In genomic region chr11:18188796-18189195, GRCh38 we compare ENCODE assay signal across 39 cellular contexts. TPM values are rescaled to one million over a fixed set of nuclear protein-coding genes. Genes with fewer than 3 reads are reported as not detected.
"Had no signal": no experiment of that assay in that cellular context is flagged by ENCODE, and none has a peak within 500 bp of the region (broad histone marks: within the 10 kb centered on the region; RNA-seq: fewer than 3 reads in every experiment).

No MANE protein-coding gene starts in this region.

- H3K4me1 ChIP-seq: ascending aorta had no signal

- H3K27ac ChIP-seq: ascending aorta, cardiac muscle cell, VCaP had no signal

- H3K27ac Mint-ChIP-seq: activated B cell treated with CpG ODN at 0.5 μM for 24 hours; activated CD4-positive, alpha-beta memory T cell treated with anti-CD3 and anti-CD28 coated beads for 36 hours; activated CD4-positive, alpha-beta T cell treated with anti-CD3 and anti-CD28 coated beads, Interleukin-2, amount 10 ng/mL, durations not matched to agents 24 days and 14 days; activated CD8-positive, alpha-beta T cell treated with anti-CD3 and anti-CD28 coated beads for 36 hours; activated naive CD4-positive, alpha-beta T cell treated with anti-CD3 and anti-CD28 coated beads, Interleukin-2, amount 10 ng/mL, durations not matched to agents 7 days and 5 days; activated naive CD4-positive, alpha-beta T cell treated with anti-CD3 and anti-CD28 coated beads, Interleukin-2, amount 50 U/mL, for 24 hours; activated naive CD8-positive, alpha-beta T cell; activated naive CD8-positive, alpha-beta T cell treated with anti-CD3 and anti-CD28 coated beads, Interleukin-2, amount 10 ng/mL, durations not matched to agents 7 days and 5 days; activated naive CD8-positive, alpha-beta T cell treated with anti-CD3 and anti-CD28 coated beads, Interleukin-2, amount 50 U/mL, for 24 hours; activated T-cell treated with anti-CD3 and anti-CD28 coated beads, Interleukin-2, amount 50 U/mL, for 72 hours; activated T-helper 1 cell treated with anti-CD3 and anti-CD28 coated beads, Interleukin-12 subunit alpha, Interleukin-12 subunit beta, Interleukin-2, Interleukin-4 antibody, amounts not matched to agents 30 ng/mL and 10 ng/mL and 1 ng/mL, durations not matched to agents 14 hours and 24 hours and 36 hours; activated T-helper 17 cell treated with anti-CD3 and anti-CD28 coated beads, Interleukin-2, amount 50 U/mL, for 72 hours; brain; T-helper 1 cell treated with Interleukin-12 subunit alpha and Interleukin-12 subunit beta and Interleukin-4 antibody, amounts not matched to agents 30 μg/mL and 1 μg/mL, for 36 hours; T-helper 2 cell treated with Interferon-gamma antibody and Interleukin-4, amounts not matched to agents 5 μg/mL and 100 μg/mL, for 36 hours had no signal

- H3K4me1 Mint-ChIP-seq: activated B cell treated with CpG ODN at 0.5 μM for 24 hours; activated CD4-positive, alpha-beta T cell treated with anti-CD3 and anti-CD28 coated beads, Interleukin-2, amount 10 ng/mL, durations not matched to agents 24 days and 14 days; activated naive CD4-positive, alpha-beta T cell treated with anti-CD3 and anti-CD28 coated beads, Interleukin-2, amount 10 ng/mL, durations not matched to agents 7 days and 5 days; activated naive CD4-positive, alpha-beta T cell treated with anti-CD3 and anti-CD28 coated beads, Interleukin-2, amount 50 U/mL, for 24 hours; activated naive CD8-positive, alpha-beta T cell treated with anti-CD3 and anti-CD28 coated beads, Interleukin-2, amount 10 ng/mL, durations not matched to agents 7 days and 5 days; activated naive CD8-positive, alpha-beta T cell treated with anti-CD3 and anti-CD28 coated beads, Interleukin-2, amount 50 U/mL, for 24 hours; activated T-helper 17 cell treated with anti-CD3 and anti-CD28 coated beads, Interleukin-2, amount 50 U/mL, for 72 hours; brain; central memory CD8-positive, alpha-beta T cell had no signal

- H3K36me3 ChIP-seq: ascending aorta, cardiac muscle cell had no signal

- FAIRE-seq: TTC549 had no signal

- H3K4me3 ChIP-seq: ascending aorta, cardiac muscle cell had no signal

- ATAC-seq: activated CD8-positive, alpha-beta T cell treated with anti-CD3 and anti-CD28 coated beads for 36 hours; activated naive CD8-positive, alpha-beta T cell treated with anti-CD3 and anti-CD28 coated beads, Interleukin-2, amount 50 U/mL, for 24 hours; activated T-cell treated with anti-CD3 and anti-CD28 coated beads, Interleukin-2, amount 50 U/mL, for 4 hours; activated T-cell treated with anti-CD3 and anti-CD28 coated beads, Interleukin-2, amount 50 U/mL, for 72 hours; activated T-helper 17 cell treated with anti-CD3 and anti-CD28 coated beads, Interleukin-2, amount 50 U/mL, for 72 hours had no signal

- H3K4me3 Mint-ChIP-seq: activated B cell treated with CpG ODN at 0.5 μM for 24 hours; activated CD4-positive, alpha-beta memory T cell treated with anti-CD3 and anti-CD28 coated beads for 36 hours; activated CD4-positive, alpha-beta T cell treated with anti-CD3 and anti-CD28 coated beads, Interleukin-2, amount 10 ng/mL, durations not matched to agents 24 days and 14 days; activated CD8-positive, alpha-beta T cell treated with anti-CD3 and anti-CD28 coated beads for 36 hours; activated naive CD4-positive, alpha-beta T cell treated with anti-CD3 and anti-CD28 coated beads, Interleukin-2, amount 10 ng/mL, durations not matched to agents 7 days and 5 days; activated naive CD4-positive, alpha-beta T cell treated with anti-CD3 and anti-CD28 coated beads, Interleukin-2, amount 50 U/mL, for 24 hours; activated naive CD8-positive, alpha-beta T cell; activated naive CD8-positive, alpha-beta T cell treated with anti-CD3 and anti-CD28 coated beads, Interleukin-2, amount 10 ng/mL, durations not matched to agents 7 days and 5 days; activated naive CD8-positive, alpha-beta T cell treated with anti-CD3 and anti-CD28 coated beads, Interleukin-2, amount 50 U/mL, for 24 hours; activated T-cell treated with anti-CD3 and anti-CD28 coated beads, Interleukin-2, amount 50 U/mL, for 4 hours; activated T-cell treated with anti-CD3 and anti-CD28 coated beads, Interleukin-2, amount 50 U/mL, for 72 hours; activated T-helper 1 cell treated with anti-CD3 and anti-CD28 coated beads, Interleukin-12 subunit alpha, Interleukin-12 subunit beta, Interleukin-2, Interleukin-4 antibody, amounts not matched to agents 30 ng/mL and 10 ng/mL and 1 ng/mL, durations not matched to agents 14 hours and 24 hours and 36 hours; activated T-helper 17 cell treated with anti-CD3 and anti-CD28 coated beads, Interleukin-2, amount 50 U/mL, for 72 hours; brain; central memory CD8-positive, alpha-beta T cell; T-helper 1 cell treated with Interleukin-12 subunit alpha and Interleukin-12 subunit beta and Interleukin-4 antibody, amounts not matched to agents 30 μg/mL and 1 μg/mL, for 36 hours; T-helper 2 cell treated with Interferon-gamma antibody and Interleukin-4, amounts not matched to agents 5 μg/mL and 100 μg/mL, for 36 hours had no signal

- H3K9me3 Mint-ChIP-seq: activated B cell treated with CpG ODN at 0.5 μM for 24 hours; activated CD4-positive, alpha-beta memory T cell treated with anti-CD3 and anti-CD28 coated beads for 36 hours; activated CD4-positive, alpha-beta T cell treated with anti-CD3 and anti-CD28 coated beads, Interleukin-2, amount 10 ng/mL, durations not matched to agents 24 days and 14 days; activated CD8-positive, alpha-beta T cell treated with anti-CD3 and anti-CD28 coated beads for 36 hours; activated naive CD4-positive, alpha-beta T cell treated with anti-CD3 and anti-CD28 coated beads, Interleukin-2, amount 10 ng/mL, durations not matched to agents 7 days and 5 days; activated naive CD4-positive, alpha-beta T cell treated with anti-CD3 and anti-CD28 coated beads, Interleukin-2, amount 50 U/mL, for 24 hours; activated T-cell treated with anti-CD3 and anti-CD28 coated beads, Interleukin-2, amount 50 U/mL, for 4 hours; activated T-cell treated with anti-CD3 and anti-CD28 coated beads, Interleukin-2, amount 50 U/mL, for 72 hours; activated T-helper 1 cell treated with anti-CD3 and anti-CD28 coated beads, Interleukin-12 subunit alpha, Interleukin-12 subunit beta, Interleukin-2, Interleukin-4 antibody, amounts not matched to agents 30 ng/mL and 10 ng/mL and 1 ng/mL, durations not matched to agents 14 hours and 24 hours and 36 hours; activated T-helper 17 cell treated with anti-CD3 and anti-CD28 coated beads, Interleukin-2, amount 50 U/mL, for 72 hours; brain; central memory CD8-positive, alpha-beta T cell; T-helper 1 cell treated with Interleukin-12 subunit alpha and Interleukin-12 subunit beta and Interleukin-4 antibody, amounts not matched to agents 30 μg/mL and 1 μg/mL, for 36 hours; T-helper 2 cell treated with Interferon-gamma antibody and Interleukin-4, amounts not matched to agents 5 μg/mL and 100 μg/mL, for 36 hours had no signal

- H3K9me3 ChIP-seq: ascending aorta had no signal

- H3K36me3 Mint-ChIP-seq: activated CD4-positive, alpha-beta memory T cell treated with anti-CD3 and anti-CD28 coated beads for 36 hours; activated naive CD4-positive, alpha-beta T cell treated with anti-CD3 and anti-CD28 coated beads, Interleukin-2, amount 10 ng/mL, durations not matched to agents 7 days and 5 days; activated naive CD4-positive, alpha-beta T cell treated with anti-CD3 and anti-CD28 coated beads, Interleukin-2, amount 50 U/mL, for 24 hours; activated naive CD8-positive, alpha-beta T cell; activated naive CD8-positive, alpha-beta T cell treated with anti-CD3 and anti-CD28 coated beads, Interleukin-2, amount 10 ng/mL, durations not matched to agents 7 days and 5 days; brain had no signal

- DNase-seq: activated B cell treated with CpG ODN at 0.5 μM for 24 hours; activated CD4-positive, alpha-beta memory T cell treated with anti-CD3 and anti-CD28 coated beads for 36 hours; activated CD4-positive, alpha-beta T cell treated with anti-CD3 and anti-CD28 coated beads for 4 hours; activated CD4-positive, alpha-beta T cell treated with anti-CD3 and anti-CD28 coated beads, Interleukin-2, amount 10 ng/mL, durations not matched to agents 24 days and 14 days; activated CD4-positive, alpha-beta T cell treated with anti-CD3 and anti-CD28 coated beads, Interleukin-2, amount 50 U/mL, for 1 hour; activated CD4-positive, alpha-beta T cell treated with anti-CD3 and anti-CD28 coated beads, Interleukin-2, amount 50 U/mL, for 4 hours; activated CD4-positive, CD25-positive, alpha-beta regulatory T cell treated with anti-CD3 and anti-CD28 coated beads, Interleukin-2, amount 50 U/mL, for 72 hours; activated CD8-positive, alpha-beta memory T cell treated with anti-CD3 and anti-CD28 coated beads, Interleukin-2, amount 50 U/mL, for 4 hours; activated CD8-positive, alpha-beta T cell treated with anti-CD3 and anti-CD28 coated beads for 36 hours; activated effector memory CD4-positive, alpha-beta T cell treated with anti-CD3 and anti-CD28 coated beads, Interleukin-2, amount 50 U/mL, for 16 hours; activated naive CD4-positive, alpha-beta T cell treated with anti-CD3 and anti-CD28 coated beads, Interleukin-2, amount 10 ng/mL, durations not matched to agents 7 days and 5 days; activated naive CD4-positive, alpha-beta T cell treated with Interleukin-2 at 50 U/mL for 16 hours; activated naive CD8-positive, alpha-beta T cell treated with anti-CD3 and anti-CD28 coated beads, Interleukin-2, amount 10 ng/mL, durations not matched to agents 7 days and 5 days; activated naive CD8-positive, alpha-beta T cell treated with anti-CD3 and anti-CD28 coated beads, Interleukin-2, amount 50 U/mL, for 24 hours; activated T-cell treated with anti-CD3 and anti-CD28 coated beads for 4 hours; activated T-cell treated with anti-CD3 and anti-CD28 coated beads, Interleukin-2, amount 50 U/mL, for 1 hour; activated T-cell treated with anti-CD3 and anti-CD28 coated beads, Interleukin-2, amount 50 U/mL, for 4 hours; activated T-cell treated with anti-CD3 and anti-CD28 coated beads, Interleukin-2, amount 50 U/mL, for 72 hours; amygdala; anterior cingulate cortex; cerebellar nuclear complex; T-helper 1 cell; T-helper 2 cell; T-helper 9 cell had no signal

RNA-seq across cellular contexts. Expression of gene MRGPRX4, which starts 16.2 kb away (rescaled TPM):
- total RNA-seq: activated B cell treated with CpG ODN at 0.5 μM for 24 hours; activated CD4-positive, alpha-beta memory T cell treated with anti-CD3 and anti-CD28 coated beads for 36 hours; activated CD4-positive, alpha-beta T cell treated with anti-CD3 and anti-CD28 coated beads, Interleukin-2, amount 10 ng/mL, durations not matched to agents 24 days and 14 days; activated CD8-positive, alpha-beta memory T cell treated with anti-CD3 and anti-CD28 coated beads for 36 hours; activated CD8-positive, alpha-beta T cell treated with anti-CD3 and anti-CD28 coated beads for 36 hours; activated naive CD8-positive, alpha-beta T cell treated with anti-CD3 and anti-CD28 coated beads, Interleukin-2, amount 10 ng/mL, durations not matched to agents 7 days and 5 days; activated T-cell treated with anti-CD3 and anti-CD28 coated beads, Interleukin-2, amount 50 U/mL, for 4 hours; activated T-cell treated with anti-CD3 and anti-CD28 coated beads, Interleukin-2, amount 50 U/mL, for 72 hours; activated T-helper 1 cell treated with anti-CD3 and anti-CD28 coated beads, Interleukin-12 subunit alpha, Interleukin-12 subunit beta, Interleukin-2, Interleukin-4 antibody, amounts not matched to agents 30 ng/mL and 10 ng/mL and 1 ng/mL, durations not matched to agents 14 hours and 24 hours and 36 hours; activated T-helper 17 cell treated with anti-CD3 and anti-CD28 coated beads, Interleukin-2, amount 50 U/mL, for 72 hours; ascending aorta; bronchial epithelial cell; cardiac muscle cell had no signal
- polyA plus RNA-seq: adipose tissue, cardiac muscle cell had no signal

RNA-seq across cellular contexts. Expression of gene SAA4, which starts 47.8 kb away (rescaled TPM):
- total RNA-seq: activated B cell treated with CpG ODN at 0.5 μM for 24 hours; activated CD4-positive, alpha-beta memory T cell treated with anti-CD3 and anti-CD28 coated beads for 36 hours; activated CD4-positive, alpha-beta T cell treated with anti-CD3 and anti-CD28 coated beads, Interleukin-2, amount 10 ng/mL, durations not matched to agents 24 days and 14 days; activated CD8-positive, alpha-beta memory T cell treated with anti-CD3 and anti-CD28 coated beads for 36 hours; activated CD8-positive, alpha-beta T cell treated with anti-CD3 and anti-CD28 coated beads for 36 hours; activated naive CD8-positive, alpha-beta T cell treated with anti-CD3 and anti-CD28 coated beads, Interleukin-2, amount 10 ng/mL, durations not matched to agents 7 days and 5 days; activated T-cell treated with anti-CD3 and anti-CD28 coated beads, Interleukin-2, amount 50 U/mL, for 4 hours; activated T-cell treated with anti-CD3 and anti-CD28 coated beads, Interleukin-2, amount 50 U/mL, for 72 hours; activated T-helper 1 cell treated with anti-CD3 and anti-CD28 coated beads, Interleukin-12 subunit alpha, Interleukin-12 subunit beta, Interleukin-2, Interleukin-4 antibody, amounts not matched to agents 30 ng/mL and 10 ng/mL and 1 ng/mL, durations not matched to agents 14 hours and 24 hours and 36 hours; activated T-helper 17 cell treated with anti-CD3 and anti-CD28 coated beads, Interleukin-2, amount 50 U/mL, for 72 hours; ascending aorta; bronchial epithelial cell; cardiac muscle cell had no signal

RNA-seq across cellular contexts. Expression of gene MRGPRX3, which starts 56.4 kb away (rescaled TPM):
- total RNA-seq: activated B cell treated with CpG ODN at 0.5 μM for 24 hours; activated CD4-positive, alpha-beta memory T cell treated with anti-CD3 and anti-CD28 coated beads for 36 hours; activated CD4-positive, alpha-beta T cell treated with anti-CD3 and anti-CD28 coated beads, Interleukin-2, amount 10 ng/mL, durations not matched to agents 24 days and 14 days; activated CD8-positive, alpha-beta memory T cell treated with anti-CD3 and anti-CD28 coated beads for 36 hours; activated CD8-positive, alpha-beta T cell treated with anti-CD3 and anti-CD28 coated beads for 36 hours; activated naive CD8-positive, alpha-beta T cell treated with anti-CD3 and anti-CD28 coated beads, Interleukin-2, amount 10 ng/mL, durations not matched to agents 7 days and 5 days; activated T-cell treated with anti-CD3 and anti-CD28 coated beads, Interleukin-2, amount 50 U/mL, for 4 hours; activated T-cell treated with anti-CD3 and anti-CD28 coated beads, Interleukin-2, amount 50 U/mL, for 72 hours; activated T-helper 1 cell treated with anti-CD3 and anti-CD28 coated beads, Interleukin-12 subunit alpha, Interleukin-12 subunit beta, Interleukin-2, Interleukin-4 antibody, amounts not matched to agents 30 ng/mL and 10 ng/mL and 1 ng/mL, durations not matched to agents 14 hours and 24 hours and 36 hours; activated T-helper 17 cell treated with anti-CD3 and anti-CD28 coated beads, Interleukin-2, amount 50 U/mL, for 72 hours; ascending aorta; bronchial epithelial cell; cardiac muscle cell had no signal
- polyA plus RNA-seq: adipose tissue, cardiac muscle cell had no signal

RNA-seq across cellular contexts. Expression of gene SAA2, which starts 59.7 kb away (rescaled TPM):
- total RNA-seq: activated CD4-positive, alpha-beta memory T cell treated with anti-CD3 and anti-CD28 coated beads for 36 hours; activated CD4-positive, alpha-beta T cell treated with anti-CD3 and anti-CD28 coated beads, Interleukin-2, amount 10 ng/mL, durations not matched to agents 24 days and 14 days; activated CD8-positive, alpha-beta memory T cell treated with anti-CD3 and anti-CD28 coated beads for 36 hours; activated CD8-positive, alpha-beta T cell treated with anti-CD3 and anti-CD28 coated beads for 36 hours; activated naive CD8-positive, alpha-beta T cell treated with anti-CD3 and anti-CD28 coated beads, Interleukin-2, amount 10 ng/mL, durations not matched to agents 7 days and 5 days; activated T-helper 1 cell treated with anti-CD3 and anti-CD28 coated beads, Interleukin-12 subunit alpha, Interleukin-12 subunit beta, Interleukin-2, Interleukin-4 antibody, amounts not matched to agents 30 ng/mL and 10 ng/mL and 1 ng/mL, durations not matched to agents 14 hours and 24 hours and 36 hours; activated T-helper 17 cell treated with anti-CD3 and anti-CD28 coated beads, Interleukin-2, amount 50 U/mL, for 72 hours; bronchial epithelial cell; cardiac muscle cell had no signal
